Comparison of ENCODE assay signal across 18 cellular contexts in the genomic region with DNA sequence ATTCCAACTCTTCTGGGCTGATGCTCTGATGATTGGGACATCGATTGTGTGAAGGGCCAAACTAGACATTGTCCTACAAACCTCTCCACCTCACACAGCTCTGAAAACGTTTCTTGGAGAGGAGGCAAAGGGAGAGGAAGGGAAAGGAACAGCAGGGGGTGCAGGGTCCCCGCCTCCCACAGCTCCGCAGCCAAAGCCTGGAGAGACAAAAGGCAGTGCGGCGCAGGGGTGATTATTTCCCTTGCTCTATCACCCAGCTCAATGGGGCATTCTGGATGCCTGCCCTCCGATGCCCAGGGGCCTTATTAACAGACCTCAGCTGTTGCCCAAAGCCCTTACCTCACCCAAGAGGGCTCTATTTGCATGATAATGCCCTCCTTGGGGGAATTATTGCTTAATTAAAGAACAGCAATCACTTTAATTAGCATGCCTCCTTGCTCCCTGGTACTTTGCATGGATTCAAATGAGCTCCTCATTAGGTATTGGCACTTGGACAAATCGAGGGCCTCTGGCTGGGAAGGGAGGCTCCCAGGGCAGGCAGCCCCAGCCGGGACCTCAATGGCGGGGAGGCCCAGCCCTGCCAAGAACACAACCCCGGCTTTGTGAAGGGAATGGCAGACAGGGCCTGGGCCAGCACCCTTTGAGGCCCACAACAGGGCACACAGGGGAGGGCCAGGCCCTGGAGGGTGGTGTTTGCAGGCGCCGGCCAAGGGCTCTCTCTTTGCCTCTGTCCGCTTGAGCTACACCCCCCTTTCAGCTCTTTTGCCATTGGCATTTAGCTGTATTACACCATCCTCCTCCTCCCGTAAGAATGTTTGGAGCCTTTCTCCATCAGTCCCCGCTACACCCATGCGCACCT. TPM values are rescaled to one million over a fixed set of nuclear protein-coding genes. Genes with fewer than 3 reads are reported as not detected.
A peak's percentile ranks its signal among the peaks of the same experiment; 100 is the strongest.
DNase-seq lines count a peak whose midpoint lies in the region; ATAC-seq lines count a peak whose summit lies in the region.
"Had no signal": no experiment of that assay in that cellular context is flagged by ENCODE, and none has a peak within 500 bp of the region (broad histone marks: within the 10 kb centered on the region; RNA-seq: fewer than 3 reads in every experiment).

No MANE protein-coding gene starts in this region.

- H4K91ac ChIP-seq in trophoblast cell (ENCODE audit: low read depth, low read length), result peak overlapping the region; percentile 91

- DNase-seq in DMS153 (lab: John Stamatoyannopoulos, UW) (peak; percentile 7), DMS153 treated with DMSO at 0.1 percent for 48 hours (lab: John Stamatoyannopoulos, UW; ENCODE audit: unreplicated experiment) (no peak), NCI-H1092 (lab: John Stamatoyannopoulos, UW) (peak; percentile 94), head of caudate nucleus (peak in 40 of 42 donors; percentile 24 to 85 (median 58)), trophoblast cell (no peak), COLO829 (ENCODE audit: low spot score) (no peak), RKO (ENCODE audit: low spot score) (no peak)
- DNase-seq: activated T-cell treated with anti-CD3 and anti-CD28 coated beads, Interleukin-2, amount 50 U/mL, for 1 hour; foreskin melanocyte; kidney glomerular epithelial cell; natural killer cell; OCI-M1; small intestine; testis had no signal

- peak overlapping the region; percentile 28 for H2BK120ac ChIP-seq in trophoblast cell (ENCODE audit: insufficient read depth, low read length, poor library complexity)

- peaks cover 1% of the 10 kb centered on the region for H3K9me3 ChIP-seq in trophoblast cell (ENCODE audit: insufficient read depth, low read depth, low read length)
- H3K9me3 ChIP-seq: ascending aorta, testis had no signal

- peak overlapping the region; percentile 76 for H4K8ac ChIP-seq in trophoblast cell (ENCODE audit: low read depth, low read length)

- H2AK5ac ChIP-seq in trophoblast cell (ENCODE audit: low read length), result peak overlapping the region; percentile 89

- no peak for ATAC-seq in HG03196 (IDR thresholded peaks at IDR 0.05; ENCODE audit: unreplicated experiment)
- ATAC-seq: activated CD4-positive, CD25-positive, alpha-beta regulatory T cell treated with anti-CD3 and anti-CD28 coated beads, Interleukin-2, amount 50 U/mL, for 24 hours; natural killer cell had no signal

- H2BK5ac ChIP-seq in trophoblast cell (ENCODE audit: low read depth, low read length, poor library complexity), result peak overlapping the region; percentile 62

- peak overlapping the region; percentile 69 for H3K18ac ChIP-seq in trophoblast cell (ENCODE audit: low read length)

- WGBS in trophoblast cell (ENCODE audit: extremely low coverage, insufficient coverage, insufficient read length), result no CpG with 5 or more reads among the region's 17 CpGs

- H3K79me2 ChIP-seq in trophoblast cell (ENCODE audit: control insufficient read depth, insufficient read depth, low read length, poor library complexity), result peaks cover 4% of the 10 kb centered on the region

- no peak overlapping the region for H3K4me2 ChIP-seq in trophoblast cell (ENCODE audit: low read length)

- H4K12ac ChIP-seq in trophoblast cell (ENCODE audit: low read depth, low read length), result no peak overlapping the region

- H3K4me3 ChIP-seq in trophoblast cell (ENCODE audit: low read depth, low read length), result no peak overlapping the region
- H3K4me3 ChIP-seq: ascending aorta, testis had no signal

- H3K27ac ChIP-seq in trophoblast cell (ENCODE audit: low read depth, low read length), result peak overlapping the region; percentile 99
- H3K27ac ChIP-seq: 22Rv1, ascending aorta, testis had no signal

- peak overlapping the region; percentile 61 for H3K4ac ChIP-seq in trophoblast cell (ENCODE audit: low read depth, low read length)

- peak overlapping the region; percentile 97 for H2BK12ac ChIP-seq in trophoblast cell (ENCODE audit: low read length)

- H3K79me1 ChIP-seq in trophoblast cell (ENCODE audit: low read length), result peaks cover 48% of the 10 kb centered on the region

- no peaks in the 10 kb centered on the region for H3K36me3 ChIP-seq in trophoblast cell (ENCODE audit: control insufficient read depth in 1 of 2, insufficient read depth in 2 of 2, low read length in 2 of 2)
- H3K36me3 ChIP-seq: ascending aorta had no signal

- peaks cover 23 to 45% of the 10 kb centered on the region in 2 experiments for H3K4me1 ChIP-seq in trophoblast cell (ENCODE audit: control insufficient read depth in 1 of 2, insufficient read depth in 2 of 2, low read length in 2 of 2)
- H3K4me1 ChIP-seq: testis had no signal

- no peaks in the 10 kb centered on the region for H3K27me3 ChIP-seq in trophoblast cell (ENCODE audit: insufficient read depth, low read length)
- H3K27me3 ChIP-seq: ascending aorta, testis had no signal

- intact Hi-C loops in head of caudate nucleus (cut with DNase I), result no loop called here

- H3K14ac ChIP-seq in trophoblast cell (ENCODE audit: low read length), result peak overlapping the region; percentile 89

- no peak overlapping the region for H3K9ac ChIP-seq in trophoblast cell (ENCODE audit: low read length)

- no peak overlapping the region for H3K23ac ChIP-seq in trophoblast cell (ENCODE audit: low read length)

- H2AFZ ChIP-seq in trophoblast cell (ENCODE audit: insufficient read depth, low read length, poor library complexity), result peak overlapping the region; percentile 21

RNA-seq across cellular contexts. Expression of gene CDON, which starts 19.8 kb away (rescaled TPM):
- 41.5 and 45.5 TPM in 2 replicates for polyA plus RNA-seq in trophoblast cell (2013)

Comparison
In these comparisons a context has a peak if more than half of its experiments do, and no peak if none do; other contexts are left out.
1. DNase-seq: peak in DMS153 (single experiment), NCI-H1092 (single experiment) and head of caudate nucleus (40 of 42); none in DMS153 treated with DMSO at 0.1 percent for 48 hours (single experiment), trophoblast cell (0 of 2), COLO829 (single experiment) and RKO (single experiment).